Comparison of ENCODE assay signal across 1 cellular context in genomic region chr17:48139948-48140347, GRCh38.
TF ChIP-seq lines count a peak whose summit lies in the region.

No MANE protein-coding gene starts in this region.

TF ChIP-seq in HepG2, 621 proteins besides CTCF, POLR2A, EP300 and RAD21:
- TF ChIP-seq TCF7 (IDR thresholded peaks at IDR 0.05; ENCODE audit: low read depth) (no peak), ZFP1 (CRISPR knock-in tag; IDR thresholded peaks at IDR 0.05) (no peak)
TF ChIP-seq in HepG2: peak in this region for 0.
